11 cellular contexts compared by ENCODE assay signal in the genomic region with DNA sequence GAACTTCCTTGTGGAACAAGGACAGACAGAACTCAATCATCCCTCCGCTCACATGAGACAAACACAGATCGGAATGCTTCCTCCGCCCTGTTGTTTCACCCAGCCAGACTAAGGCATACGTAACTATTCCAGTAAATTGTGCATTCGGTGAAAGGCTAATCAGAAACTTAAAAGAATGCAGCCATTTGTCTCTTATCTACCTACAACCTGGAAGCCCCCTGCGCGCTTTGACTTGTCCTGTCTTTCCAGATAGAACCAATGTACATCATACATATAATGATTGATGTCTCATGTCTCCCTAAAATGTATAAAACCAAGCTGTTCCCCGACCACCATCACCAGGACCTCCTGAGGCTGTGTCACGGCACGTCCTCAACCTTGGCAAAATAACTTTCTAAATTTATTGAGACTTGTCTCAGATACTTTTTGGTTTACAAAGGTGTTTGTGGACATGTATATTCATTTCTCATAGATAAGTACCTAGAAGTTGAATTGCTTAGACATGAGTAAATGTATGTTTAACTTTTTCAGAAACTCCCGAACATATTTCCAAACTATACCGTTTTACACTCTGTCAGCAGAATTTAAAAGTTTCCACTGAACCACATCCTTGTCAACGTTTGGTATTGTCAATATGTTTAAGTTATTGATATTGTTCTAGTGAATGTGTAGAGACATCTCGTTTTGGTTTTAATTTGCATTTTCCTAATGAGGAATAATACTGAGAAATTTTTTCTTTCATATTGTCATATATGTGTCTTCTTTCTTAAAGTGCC.
DNase-seq lines count a peak whose midpoint lies in the region; ATAC-seq and TF ChIP-seq lines count a peak whose summit lies in the region.
"Had no signal": no experiment of that assay in that cellular context is flagged by ENCODE, and none has a peak within 500 bp of the region (broad histone marks: within the 10 kb centered on the region; RNA-seq: fewer than 3 reads in every experiment).

No MANE protein-coding gene starts in this region.

- TF ChIP-seq POLR2A in HCT116 (IDR thresholded peaks at IDR 0.05; ENCODE audit: borderline replicate concordance, extremely low read depth, insufficient read depth, insufficient read length), result no peak
- no peak for TF ChIP-seq POLR2A in testis (IDR thresholded peaks at IDR 0.05)

- POLR2A ChIA-PET in HCT116 (lab: Charles Lee), result no interaction called here

- H3K36me3 ChIP-seq in HCT116 (ENCODE audit: control insufficient read depth in 1 of 2, insufficient read depth in 2 of 2, low read length in 2 of 2) (no peaks in the 10 kb centered on the region), brain microvascular endothelial cell (replicated peaks) (no peaks in the 10 kb centered on the region), lower lobe of right lung (no peaks in the 10 kb centered on the region), testis (ENCODE audit: low read depth, missing control alignments) (no peaks in the 10 kb centered on the region)

- 37 to 45% methylated on average over 14 of the region's 14 CpGs for WGBS in testis, 2 donors

- H2AFZ ChIP-seq in HCT116 (ENCODE audit: low read depth, low read length, poor library complexity, severe bottlenecking), result no peak overlapping the region

- H3K27me3 ChIP-seq in HCT116 (ENCODE audit: insufficient read depth, low read length), result no peaks in the 10 kb centered on the region
- H3K27me3 ChIP-seq in brain microvascular endothelial cell (replicated peaks), result no peaks in the 10 kb centered on the region
- H3K27me3 ChIP-seq in lower lobe of right lung (ENCODE audit: low read depth), result no peaks in the 10 kb centered on the region
- H3K27me3 ChIP-seq in testis, result no peaks in the 10 kb centered on the region

- in situ Hi-C loops in brain microvascular endothelial cell (cut with HindIII; ENCODE audit: low pct_ligation_motif_present, low sequenced_read_pairs), result no loop called here

- ATAC-seq in HCT116 (no peak), lower lobe of right lung (no peak)

- no peaks in the 10 kb centered on the region for H3K36me3 Mint-ChIP-seq in progenitor cell of endocrine pancreas (ENCODE audit: insufficient read depth)

- peaks cover 4 to 20% of the 10 kb centered on the region in 2 experiments; a peak in 3 of 4 replicates for H3K4me1 ChIP-seq in HCT116 (ENCODE audit: control insufficient read depth in 1 of 2, insufficient read depth in 2 of 2, low read length in 2 of 2)
- no peaks in the 10 kb centered on the region for H3K4me1 ChIP-seq in lower lobe of right lung
- peaks cover 4% of the 10 kb centered on the region for H3K4me1 ChIP-seq in testis

- TF ChIP-seq CTCF in HCT116 (IDR thresholded peaks at IDR 0.05 in 2 of 3, conservative IDR thresholded peaks at IDR 0.05 in 1 of 3; ENCODE audit: borderline replicate concordance in 1 of 3, insufficient read depth in 1 of 3, low read depth in 2 of 3, low read length in 2 of 3), result no peak
- no peak for TF ChIP-seq CTCF in brain microvascular endothelial cell (IDR thresholded peaks at IDR 0.05; ENCODE audit: low read depth, low read length, missing control alignments)
- TF ChIP-seq CTCF in lower lobe of right lung (IDR thresholded peaks at IDR 0.05), result no peak
- no peak for TF ChIP-seq CTCF in testis (IDR thresholded peaks at IDR 0.05)
- TF ChIP-seq CTCF in progenitor cell of endocrine pancreas (IDR thresholded peaks at IDR 0.05; ENCODE audit: unreplicated experiment), result no peak

- H3K9me3 ChIP-seq in HCT116 (ENCODE audit: control insufficient read depth in 1 of 2, insufficient read depth in 1 of 2, low read depth in 1 of 2, low read length in 2 of 2) (no peaks in the 10 kb centered on the region), lower lobe of right lung (no peaks in the 10 kb centered on the region), testis (no peaks in the 10 kb centered on the region)

- H3K9me2 ChIP-seq in HCT116 (ENCODE audit: insufficient read depth), result no peaks in the 10 kb centered on the region

- H3K9me3 Mint-ChIP-seq in progenitor cell of endocrine pancreas (ENCODE audit: low read depth), result no peaks in the 10 kb centered on the region

- DNase-seq in HCT116 (ENCODE audit: low read depth, low spot score) (no peak), brain microvascular endothelial cell (peak; percentile 24), lower lobe of right lung (no peak), testis (no peak), NCI-H82 treated with DMSO at 0.1 percent for 48 hours (lab: John Stamatoyannopoulos, UW; ENCODE audit: unreplicated experiment) (no peak), progenitor cell of endocrine pancreas (ENCODE audit: low spot score, unreplicated experiment) (no peak), anterior cingulate cortex (lab: John Stamatoyannopoulos, UW) (no peak), SW 1271 (lab: John Stamatoyannopoulos, UW) (no peak)
- DNase-seq: activated CD4-positive, CD25-positive, alpha-beta regulatory T cell; effector memory CD4-positive, alpha-beta T cell; stimulated activated CD8-positive, alpha-beta memory T cell treated with anti-CD3 and anti-CD28 coated beads, Interleukin-4, amount 100 ng/mL, for 48 hours had no signal

- BruUV-seq in HCT116 (replicated peaks; lab: Mats Ljungman, UMichigan), result no TSS peak

- intact Hi-C loops in HCT116 (cut with micrococcal nuclease), result no loop called here
- intact Hi-C loops in lower lobe of right lung (cut with DNase I), result no loop called here
- intact Hi-C loops in testis (cut with DNase I; ENCODE audit: low total_unique reads), result no loop called here

- peak overlapping the region; percentile 76 for H3K4me2 ChIP-seq in HCT116 (ENCODE audit: low read length)

- H3K79me2 ChIP-seq in HCT116 (ENCODE audit: insufficient read depth, low read length), result no peaks in the 10 kb centered on the region

- H3K4me3 Mint-ChIP-seq in progenitor cell of endocrine pancreas (ENCODE audit: low read depth), result no peak overlapping the region

- peak overlapping the region; percentile 57; the same call in 1 of the 2 replicates for H3K9ac ChIP-seq in HCT116 (ENCODE audit: low read length)

- H3K27ac ChIP-seq in HCT116 (ENCODE audit: low read depth, low read length) (no peak overlapping the region), brain microvascular endothelial cell (peak overlapping the region; percentile 80), lower lobe of right lung (peak overlapping the region; percentile 67), testis (peak overlapping the region; percentile 58 to 82)

- no peak overlapping the region for H3K27ac Mint-ChIP-seq in progenitor cell of endocrine pancreas

- H3K4me1 Mint-ChIP-seq in progenitor cell of endocrine pancreas (ENCODE audit: low read depth), result peaks cover 12% of the 10 kb centered on the region

- no peak for TF ChIP-seq RAD21 in HCT116 (IDR thresholded peaks at IDR 0.05; ENCODE audit: low read depth)

- H3K27me3 Mint-ChIP-seq in progenitor cell of endocrine pancreas, result peaks cover 3% of the 10 kb centered on the region

- H3K4me3 ChIP-seq in HCT116 (replicated peaks in 1 of 2; ENCODE audit: low read depth in 1 of 2, low read length in 2 of 2) (peak overlapping the region; percentile 44 to 57; a peak in 3 of 4 replicates), brain microvascular endothelial cell (ENCODE audit: low read depth, low read length) (no peak overlapping the region), lower lobe of right lung (peak overlapping the region; percentile 30), testis (peak overlapping the region; percentile 56 to 64)

- RAD21 ChIA-PET in HCT116 (lab: Charles Lee; ENCODE audit: low non-redundant PET in 1 of 2, low total read pairs in 2 of 2, uncharacterized antibody in 2 of 2, unreplicated experiment in 2 of 2), result no interaction called here

- CTCF ChIA-PET in HCT116 (lab: Charles Lee), result no interaction called here

- no peaks in the 10 kb centered on the region for H4K20me1 ChIP-seq in HCT116 (ENCODE audit: insufficient read depth)

TF ChIP-seq in HCT116, 20 proteins besides CTCF, POLR2A, EP300 and RAD21 (continues in another document):
- TF ChIP-seq EZH2 (IDR thresholded peaks at IDR 0.05) (no peak), SRF (IDR thresholded peaks at IDR 0.05; ENCODE audit: low read depth) (no peak), ZNF274 (IDR thresholded peaks at IDR 0.05; ENCODE audit: low read depth, low read length) (no peak), TCF7L2 (IDR thresholded peaks at IDR 0.05; ENCODE audit: borderline replicate concordance, extremely low read depth, insufficient read depth, insufficient read length) (no peak), CEBPB (IDR thresholded peaks at IDR 0.05; ENCODE audit: low read depth) (no peak), FOSL1 (IDR thresholded peaks at IDR 0.05; ENCODE audit: low read depth) (no peak), MAX (IDR thresholded peaks at IDR 0.05) (no peak), EGR1 (IDR thresholded peaks at IDR 0.05; ENCODE audit: low read depth) (no peak), EZH2phosphoT487 (IDR thresholded peaks at IDR 0.05; ENCODE audit: borderline replicate concordance) (no peak), SIN3A (IDR thresholded peaks at IDR 0.05; ENCODE audit: low read depth) (no peak), SP1 (IDR thresholded peaks at IDR 0.05; ENCODE audit: low read depth) (no peak)
- TF ChIP-seq, protein P1, sequence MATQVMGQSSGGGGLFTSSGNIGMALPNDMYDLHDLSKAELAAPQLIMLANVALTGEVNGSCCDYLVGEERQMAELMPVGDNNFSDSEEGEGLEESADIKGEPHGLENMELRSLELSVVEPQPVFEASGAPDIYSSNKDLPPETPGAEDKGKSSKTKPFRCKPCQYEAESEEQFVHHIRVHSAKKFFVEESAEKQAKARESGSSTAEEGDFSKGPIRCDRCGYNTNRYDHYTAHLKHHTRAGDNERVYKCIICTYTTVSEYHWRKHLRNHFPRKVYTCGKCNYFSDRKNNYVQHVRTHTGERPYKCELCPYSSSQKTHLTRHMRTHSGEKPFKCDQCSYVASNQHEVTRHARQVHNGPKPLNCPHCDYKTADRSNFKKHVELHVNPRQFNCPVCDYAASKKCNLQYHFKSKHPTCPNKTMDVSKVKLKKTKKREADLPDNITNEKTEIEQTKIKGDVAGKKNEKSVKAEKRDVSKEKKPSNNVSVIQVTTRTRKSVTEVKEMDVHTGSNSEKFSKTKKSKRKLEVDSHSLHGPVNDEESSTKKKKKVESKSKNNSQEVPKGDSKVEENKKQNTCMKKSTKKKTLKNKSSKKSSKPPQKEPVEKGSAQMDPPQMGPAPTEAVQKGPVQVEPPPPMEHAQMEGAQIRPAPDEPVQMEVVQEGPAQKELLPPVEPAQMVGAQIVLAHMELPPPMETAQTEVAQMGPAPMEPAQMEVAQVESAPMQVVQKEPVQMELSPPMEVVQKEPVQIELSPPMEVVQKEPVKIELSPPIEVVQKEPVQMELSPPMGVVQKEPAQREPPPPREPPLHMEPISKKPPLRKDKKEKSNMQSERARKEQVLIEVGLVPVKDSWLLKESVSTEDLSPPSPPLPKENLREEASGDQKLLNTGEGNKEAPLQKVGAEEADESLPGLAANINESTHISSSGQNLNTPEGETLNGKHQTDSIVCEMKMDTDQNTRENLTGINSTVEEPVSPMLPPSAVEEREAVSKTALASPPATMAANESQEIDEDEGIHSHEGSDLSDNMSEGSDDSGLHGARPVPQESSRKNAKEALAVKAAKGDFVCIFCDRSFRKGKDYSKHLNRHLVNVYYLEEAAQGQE (IDR thresholded peaks at IDR 0.05; ENCODE audit: low read depth), result no peak
